8 cellular contexts compared by ENCODE assay signal in the genomic region with DNA sequence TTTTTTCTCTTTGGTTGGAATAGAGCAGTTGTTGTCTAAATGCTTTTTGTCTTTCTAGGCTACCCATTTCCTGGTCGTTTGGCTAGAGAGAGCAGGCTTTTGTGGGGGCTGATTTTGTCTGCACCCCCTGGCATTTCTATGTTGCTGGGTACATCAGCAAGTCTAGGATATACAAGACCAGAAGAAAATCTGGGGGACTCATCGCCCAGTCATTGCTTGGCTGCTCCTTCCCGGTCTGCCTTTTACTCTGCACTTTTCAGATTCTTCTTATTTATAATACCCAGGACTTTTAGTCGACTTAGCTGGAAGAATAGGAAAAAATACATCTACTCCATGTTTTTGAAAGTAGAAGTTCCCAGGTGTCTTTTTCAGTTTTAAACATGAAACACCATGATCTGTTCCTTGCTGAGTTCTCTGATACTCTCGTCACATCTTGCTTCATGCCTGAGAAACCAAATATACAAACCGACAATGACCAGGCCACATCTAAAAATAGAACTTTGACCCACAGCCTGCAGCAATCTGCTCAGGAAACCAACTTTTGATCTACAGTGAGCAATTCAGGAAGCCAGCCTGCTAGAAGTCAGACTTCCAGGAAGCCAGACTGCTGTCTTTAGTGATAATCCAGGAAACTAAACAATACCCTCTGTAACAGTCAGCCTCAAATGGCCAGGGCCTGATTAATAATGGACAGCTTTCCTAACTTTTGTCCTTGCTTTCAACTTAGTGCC.
DNase-seq lines count a peak whose midpoint lies in the region; ATAC-seq lines count a peak whose summit lies in the region.

No MANE protein-coding gene starts in this region.

- no peak overlapping the region for H2AK5ac ChIP-seq in mesenchymal stem cell (ENCODE audit: low read length, severe bottlenecking)

- peak overlapping the region; percentile 6 for H3K4me3 Mint-ChIP-seq in T-helper 1 cell treated with Interleukin-12 subunit alpha and Interleukin-12 subunit beta and Interleukin-4 antibody, amounts not matched to agents 30 μg/mL and 1 μg/mL, for 36 hours

- H3K27me3 Mint-ChIP-seq in T-helper 1 cell treated with Interleukin-12 subunit alpha and Interleukin-12 subunit beta and Interleukin-4 antibody, amounts not matched to agents 30 μg/mL and 1 μg/mL, for 36 hours (ENCODE audit: low read depth), result peaks cover 4% of the 10 kb centered on the region

- no peak overlapping the region for H3K9ac ChIP-seq in mesenchymal stem cell (ENCODE audit: low read length)

- no peak overlapping the region for H3K27ac ChIP-seq in mesenchymal stem cell (ENCODE audit: low read length, poor library complexity, severe bottlenecking)

- peak; percentile 60 for ATAC-seq in GM18873 (IDR thresholded peaks at IDR 0.05; ENCODE audit: low FRiP score, unreplicated experiment)
- peak; percentile 68 for ATAC-seq in HG02981 (IDR thresholded peaks at IDR 0.05; ENCODE audit: unreplicated experiment)

- no peak overlapping the region for H2BK120ac ChIP-seq in mesenchymal stem cell (ENCODE audit: low read depth, low read length)

- H3K36me3 Mint-ChIP-seq in T-helper 1 cell treated with Interleukin-12 subunit alpha and Interleukin-12 subunit beta and Interleukin-4 antibody, amounts not matched to agents 30 μg/mL and 1 μg/mL, for 36 hours (ENCODE audit: low read depth), result no peaks in the 10 kb centered on the region

- no peak overlapping the region for H3K4ac ChIP-seq in mesenchymal stem cell (ENCODE audit: low read depth in 1 of 2, low read length in 2 of 2)

- peak; percentile 86 for DNase-seq in mesenchymal stem cell
- no peak for DNase-seq in activated T-cell treated with anti-CD3 and anti-CD28 coated beads for 4 hours
- no peak for DNase-seq in NCI-H510A (lab: John Stamatoyannopoulos, UW)
- no peak for DNase-seq in NCI-H774 (lab: John Stamatoyannopoulos, UW)
- no peak for DNase-seq in NCI-H2196 (lab: John Stamatoyannopoulos, UW; ENCODE audit: unreplicated experiment)

- H3K9me3 Mint-ChIP-seq in T-helper 1 cell treated with Interleukin-12 subunit alpha and Interleukin-12 subunit beta and Interleukin-4 antibody, amounts not matched to agents 30 μg/mL and 1 μg/mL, for 36 hours, result no peaks in the 10 kb centered on the region

- peak overlapping the region in 1 of 2 experiments; percentile 66 for H3K18ac ChIP-seq in mesenchymal stem cell (ENCODE audit: low read depth in 1 of 2, low read length in 2 of 2)

- no peak overlapping the region for H3K23ac ChIP-seq in mesenchymal stem cell (ENCODE audit: low read length in 2 of 2)

- no peaks in the 10 kb centered on the region for H3K36me3 ChIP-seq in mesenchymal stem cell (ENCODE audit: control insufficient read depth in 1 of 2, insufficient read depth in 2 of 2, low read depth in 1 of 2, low read length in 2 of 2)

- H3K27me3 ChIP-seq in mesenchymal stem cell (ENCODE audit: control insufficient read depth in 1 of 2, insufficient read depth in 1 of 2, low read length in 2 of 2), result no peaks in the 10 kb centered on the region

- H3K4me1 ChIP-seq in mesenchymal stem cell (ENCODE audit: control insufficient read depth, insufficient read depth, low read depth, low read length), result no peaks in the 10 kb centered on the region

- no peaks in the 10 kb centered on the region for H3K79me1 ChIP-seq in mesenchymal stem cell (replicated peaks; ENCODE audit: low read length, poor library complexity, severe bottlenecking)

- peak overlapping the region in 1 of 2 experiments; percentile 71 for H2BK12ac ChIP-seq in mesenchymal stem cell (ENCODE audit: low read length in 2 of 2)

- no peak overlapping the region for H2AFZ ChIP-seq in mesenchymal stem cell (ENCODE audit: low read depth, low read length)

- H4K8ac ChIP-seq in mesenchymal stem cell (ENCODE audit: low read length), result no peak overlapping the region

- WGBS in mesenchymal stem cell, result 41% methylated on average over 5 of the region's 6 CpGs

- H3K4me1 Mint-ChIP-seq in T-helper 1 cell treated with Interleukin-12 subunit alpha and Interleukin-12 subunit beta and Interleukin-4 antibody, amounts not matched to agents 30 μg/mL and 1 μg/mL, for 36 hours (ENCODE audit: low read depth), result peaks cover 14% of the 10 kb centered on the region

- no peak overlapping the region for H3K4me3 ChIP-seq in mesenchymal stem cell (ENCODE audit: insufficient read depth in 1 of 2, low read depth in 1 of 2, low read length in 2 of 2)

- no peaks in the 10 kb centered on the region for H3K9me3 ChIP-seq in mesenchymal stem cell (ENCODE audit: control insufficient read depth, low read length)

- no peak overlapping the region for H2BK15ac ChIP-seq in mesenchymal stem cell (ENCODE audit: low read depth, poor library complexity, severe bottlenecking)

- peak overlapping the region in 1 of 2 experiments; percentile 41 for H3K14ac ChIP-seq in mesenchymal stem cell (ENCODE audit: low read length in 2 of 2)

- H4K91ac ChIP-seq in mesenchymal stem cell (ENCODE audit: low read length), result no peak overlapping the region

- no peak overlapping the region for H3K27ac Mint-ChIP-seq in T-helper 1 cell treated with Interleukin-12 subunit alpha and Interleukin-12 subunit beta and Interleukin-4 antibody, amounts not matched to agents 30 μg/mL and 1 μg/mL, for 36 hours

- no peak overlapping the region for H2BK5ac ChIP-seq in mesenchymal stem cell (ENCODE audit: low read depth, low read length, poor library complexity, severe bottlenecking)

- no peak overlapping the region for H3K4me2 ChIP-seq in mesenchymal stem cell (ENCODE audit: low read length, poor library complexity, severe bottlenecking)
